Comparison of ENCODE assay signal across 21 cellular contexts in genomic region chr9:35861161-35861897, GRCh38. TPM values are rescaled to one million over a fixed set of nuclear protein-coding genes. Genes with fewer than 3 reads are reported as not detected.
A peak's percentile ranks its signal among the peaks of the same experiment; 100 is the strongest.
DNase-seq lines count a peak whose midpoint lies in the region; ATAC-seq and TF ChIP-seq lines count a peak whose summit lies in the region.
"Had no signal": no experiment of that assay in that cellular context is flagged by ENCODE, and none has a peak within 500 bp of the region (broad histone marks: within the 10 kb centered on the region; RNA-seq: fewer than 3 reads in every experiment).

No MANE protein-coding gene starts in this region.

- H3K4me3 Mint-ChIP-seq in GM23338 (no peak overlapping the region), T-helper 17 cell (peak overlapping the region; percentile 10)
- H3K4me3 Mint-ChIP-seq in activated T-cell treated with anti-CD3 and anti-CD28 coated beads, Interleukin-2, amount 50 U/mL, for 4 hours = no peak overlapping the region
- H3K4me3 Mint-ChIP-seq: CD4-positive, CD25-positive, alpha-beta regulatory T cell had no signal

- H3K36me3 Mint-ChIP-seq in GM23338 (ENCODE audit: low read depth) = no peaks in the 10 kb centered on the region
- peaks cover 3% of the 10 kb centered on the region for H3K36me3 Mint-ChIP-seq in T-helper 17 cell (ENCODE audit: low read depth)
- no peaks in the 10 kb centered on the region for H3K36me3 Mint-ChIP-seq in activated T-cell treated with anti-CD3 and anti-CD28 coated beads, Interleukin-2, amount 50 U/mL, for 4 hours (ENCODE audit: insufficient read depth)
- H3K36me3 Mint-ChIP-seq: CD4-positive, CD25-positive, alpha-beta regulatory T cell had no signal

- no peaks in the 10 kb centered on the region for H3K9me3 ChIP-seq in T-helper 17 cell (ENCODE audit: control insufficient read depth, low read length, poor library complexity, severe bottlenecking)
- H3K9me3 ChIP-seq: Peyer's patch had no signal

- no peak for DNase-seq in GM23338 (ENCODE audit: low spot score)
- no peak for DNase-seq in T-helper 17 cell
- DNase-seq in iPS-NIHi11 (ENCODE audit: low spot score) = peak; percentile 39
- peak; percentile 12 for DNase-seq in stimulated activated CD8-positive, alpha-beta memory T cell treated with anti-CD3 and anti-CD28 coated beads, Interleukin-4, amount 100 ng/mL, for 48 hours
- DNase-seq in activated T-cell treated with anti-CD3 and anti-CD28 coated beads, Interleukin-2, amount 50 U/mL, for 4 hours = no peak
- no peak for DNase-seq in NCI-H345 treated with DMSO at 0.1 percent for 48 hours (lab: John Stamatoyannopoulos, UW; ENCODE audit: unreplicated experiment)
- DNase-seq: CD4-positive, CD25-positive, alpha-beta regulatory T cell; EL; GF-D8; Kasumi-1; NCI-H1694 treated with DMSO at 0.1 percent for 48 hours; NCI-H2107; NCI-H510A treated with DMSO at 0.1 percent for 48 hours; NCI-H774; Peyer's patch had no signal

- H3K4me3 ChIP-seq in GM23338 = no peak overlapping the region
- H3K4me3 ChIP-seq: Peyer's patch had no signal

- ATAC-seq in GM23338 = peak; percentile 31; the same call in 2 of the 3 replicates
- ATAC-seq in T-helper 17 cell = no peak
- no peak for ATAC-seq in GM18520 (IDR thresholded peaks at IDR 0.05; ENCODE audit: unreplicated experiment)
- no peak for ATAC-seq in activated T-cell treated with anti-CD3 and anti-CD28 coated beads, Interleukin-2, amount 50 U/mL, for 4 hours

- H3F3A ChIP-seq in GM23338 (replicated peaks; ENCODE audit: low read depth) = no peaks in the 10 kb centered on the region

- no peak overlapping the region for H3K27ac Mint-ChIP-seq in GM23338
- H3K27ac Mint-ChIP-seq in T-helper 17 cell = no peak overlapping the region

- no peaks in the 10 kb centered on the region for H3K36me3 ChIP-seq in GM23338 (ENCODE audit: insufficient read depth)
- H3K36me3 ChIP-seq: Peyer's patch had no signal

- H3K9me2 ChIP-seq in GM23338 (ENCODE audit: insufficient read depth) = no peaks in the 10 kb centered on the region

- H3K4me2 ChIP-seq in GM23338 = no peak overlapping the region

- H3K4me1 Mint-ChIP-seq in GM23338 (peaks cover 6% of the 10 kb centered on the region; the same call in 2 of the 3 replicates), T-helper 17 cell (peaks cover 16% of the 10 kb centered on the region)
- H3K4me1 Mint-ChIP-seq in activated T-cell treated with anti-CD3 and anti-CD28 coated beads, Interleukin-2, amount 50 U/mL, for 4 hours (ENCODE audit: low read depth) = peaks cover 4% of the 10 kb centered on the region

- H3K79me2 ChIP-seq in GM23338 (replicated peaks; ENCODE audit: insufficient read depth) = no peaks in the 10 kb centered on the region

- TF ChIP-seq CTCF in GM23338 (conservative IDR thresholded peaks at IDR 0.05; ENCODE audit: low read depth in 2 of 2) = no peak

- H3K4me1 ChIP-seq in GM23338 (ENCODE audit: insufficient read depth) = peaks cover 7% of the 10 kb centered on the region; the same call in 1 of the 2 replicates
- H3K4me1 ChIP-seq: Peyer's patch had no signal

- H3K27me3 Mint-ChIP-seq in GM23338 (ENCODE audit: insufficient read depth, low read depth, poor library complexity) (peaks cover 13% of the 10 kb centered on the region), T-helper 17 cell (peaks cover 34% of the 10 kb centered on the region)
- peaks cover 23% of the 10 kb centered on the region for H3K27me3 Mint-ChIP-seq in activated T-cell treated with anti-CD3 and anti-CD28 coated beads, Interleukin-2, amount 50 U/mL, for 4 hours (ENCODE audit: low read depth)

- H2AFZ ChIP-seq in GM23338 = no peak overlapping the region

- no peak overlapping the region for H3K27ac ChIP-seq in GM23338 (ENCODE audit: low read depth)
- H3K27ac ChIP-seq: Peyer's patch had no signal

- no peaks in the 10 kb centered on the region for H4K20me1 ChIP-seq in GM23338 (replicated peaks; ENCODE audit: insufficient read depth)

- no peaks in the 10 kb centered on the region for H3K27me3 ChIP-seq in GM23338 (ENCODE audit: insufficient read depth)
- H3K27me3 ChIP-seq: Peyer's patch had no signal

- H3K9me3 Mint-ChIP-seq in GM23338 = no peaks in the 10 kb centered on the region
- no peaks in the 10 kb centered on the region for H3K9me3 Mint-ChIP-seq in activated T-cell treated with anti-CD3 and anti-CD28 coated beads, Interleukin-2, amount 50 U/mL, for 4 hours
- H3K9me3 Mint-ChIP-seq: CD4-positive, CD25-positive, alpha-beta regulatory T cell had no signal

TF ChIP-seq in GM23338, 12 proteins besides CTCF, POLR2A, EP300 and RAD21 (continues in another document):
- TF ChIP-seq EZH2phosphoT487 (IDR thresholded peaks at IDR 0.05; ENCODE audit: unreplicated experiment) (no peak), STAT1 (IDR thresholded peaks at IDR 0.05; ENCODE audit: unreplicated experiment) (no peak)

RNA-seq across cellular contexts. Expression of gene OR13J1, which starts 8.9 kb away (rescaled TPM):
- not detected in 2 replicates for total RNA-seq in GM23338 (2014; rRNA removed; shearing (Covaris generic))
- 0.15 TPM in 1 of 2 replicates, not detected in the other for polyA plus RNA-seq in GM23338 (2016; fragmentation: Nextera tagmentation; extraction: Ambion mirVana)
- not detected for total RNA-seq in T-helper 17 cell
- not detected for total RNA-seq in activated T-cell treated with anti-CD3 and anti-CD28 coated beads, Interleukin-2, amount 50 U/mL, for 4 hours
- total RNA-seq: A673; CD4-positive, CD25-positive, alpha-beta regulatory T cell; H4; MCF 10A; OCI-LY7; Peyer's patch had no signal
- polyA plus RNA-seq: BJ; CD4-positive, CD25-positive, alpha-beta regulatory T cell had no signal

RNA-seq across cellular contexts. Expression of gene TMEM8B, which starts 32.3 kb away (rescaled TPM):
- 5.5 and 7.5 TPM in 2 replicates for total RNA-seq in GM23338 (2014; rRNA removed; shearing (Covaris generic))
- 3.6 and 4.2 TPM in 2 replicates for polyA plus RNA-seq in GM23338 (2016; fragmentation: Nextera tagmentation; extraction: Ambion mirVana)
- 1 to 10 TPM; 4.5 to 7.1 TPM for total RNA-seq in T-helper 17 cell
- total RNA-seq in activated T-cell treated with anti-CD3 and anti-CD28 coated beads, Interleukin-2, amount 50 U/mL, for 4 hours = 1 to 10 TPM; 1.5 to 1.9 (median 1.8) TPM

RNA-seq across cellular contexts. Expression of gene FAM221B, which starts 32.8 kb away (rescaled TPM):
- total RNA-seq in GM23338 (2014; rRNA removed; shearing (Covaris generic)) = not detected in 2 replicates
- 0.09 and 0.47 TPM in 2 replicates for polyA plus RNA-seq in GM23338 (2016; fragmentation: Nextera tagmentation; extraction: Ambion mirVana)
- total RNA-seq in T-helper 17 cell = not detected
- not detected for total RNA-seq in activated T-cell treated with anti-CD3 and anti-CD28 coated beads, Interleukin-2, amount 50 U/mL, for 4 hours
- total RNA-seq: A673; CD4-positive, CD25-positive, alpha-beta regulatory T cell; H4; MCF 10A; OCI-LY7; Peyer's patch had no signal
- polyA plus RNA-seq: BJ had no signal

RNA-seq across cellular contexts. Expression of gene HRCT1, which starts 44.7 kb away (rescaled TPM):
- not detected in 2 replicates for total RNA-seq in GM23338 (2014; rRNA removed; shearing (Covaris generic))
- not detected in 2 replicates for polyA plus RNA-seq in GM23338 (2016; fragmentation: Nextera tagmentation; extraction: Ambion mirVana)
- total RNA-seq in T-helper 17 cell = not detected
- total RNA-seq in activated T-cell treated with anti-CD3 and anti-CD28 coated beads, Interleukin-2, amount 50 U/mL, for 4 hours = not detected
- total RNA-seq: A673; CD4-positive, CD25-positive, alpha-beta regulatory T cell; H4; OCI-LY7 had no signal
- polyA plus RNA-seq: CD4-positive, CD25-positive, alpha-beta regulatory T cell had no signal

RNA-seq across cellular contexts. Expression of gene HINT2, which starts 46.5 kb away (rescaled TPM):
- total RNA-seq in GM23338 (2014; rRNA removed; shearing (Covaris generic)) = 20.9 and 23.8 TPM in 2 replicates
- polyA plus RNA-seq in GM23338 (2016; fragmentation: Nextera tagmentation; extraction: Ambion mirVana) = 69.9 and 74.5 TPM in 2 replicates
- total RNA-seq in T-helper 17 cell = 10 to 100 TPM; 15.0 to 20.5 TPM
- 10 to 100 TPM; 28.7 to 31.9 (median 30.0) TPM for total RNA-seq in activated T-cell treated with anti-CD3 and anti-CD28 coated beads, Interleukin-2, amount 50 U/mL, for 4 hours

Comparison
In these comparisons a context has a peak if more than half of its experiments do, and no peak if none do; other contexts are left out.
1. DNase-seq: peak in iPS-NIHi11 (single experiment) and stimulated activated CD8-positive, alpha-beta memory T cell treated with anti-CD3 and anti-CD28 coated beads, Interleukin-4, amount 100 ng/mL, for 48 hours (single experiment); none in GM23338 (single experiment), T-helper 17 cell (0 of 3), activated T-cell treated with anti-CD3 and anti-CD28 coated beads, Interleukin-2, amount 50 U/mL, for 4 hours (single experiment) and NCI-H345 treated with DMSO at 0.1 percent for 48 hours (single experiment).